In the genomic region with DNA sequence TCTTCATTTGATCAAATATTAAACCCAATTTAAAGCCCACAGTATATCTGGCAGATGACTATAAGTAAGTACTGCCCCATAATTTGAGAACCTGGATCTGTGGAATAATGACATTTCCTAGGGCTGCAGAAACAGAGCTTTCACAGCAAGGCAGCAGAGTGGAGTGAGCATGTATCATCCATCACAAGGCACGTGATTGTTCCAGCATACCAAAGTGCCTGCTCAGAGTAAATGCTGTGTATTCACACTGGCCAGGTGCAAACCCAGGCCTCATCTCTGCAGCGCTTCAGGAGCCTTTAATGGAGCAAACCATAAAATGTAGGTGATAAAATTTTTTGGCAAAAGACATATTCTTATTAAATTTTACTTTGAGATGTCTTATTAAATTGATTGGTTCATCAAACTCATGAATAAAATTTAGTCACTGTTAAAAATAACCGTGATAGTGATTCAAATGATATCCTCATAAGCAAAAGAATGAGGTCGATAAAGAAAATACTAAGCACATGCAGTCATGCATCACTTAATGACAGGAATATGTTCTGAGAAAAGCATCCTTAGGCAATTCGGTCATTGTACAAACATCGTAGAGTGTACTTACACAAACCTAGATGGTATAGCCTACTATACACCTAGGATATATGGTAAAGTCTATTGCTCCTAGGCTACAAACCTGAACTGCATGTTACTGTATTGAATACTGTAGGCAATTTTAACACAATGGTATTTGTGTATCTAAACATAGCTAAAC, we compare ENCODE assay signal across 16 cellular contexts.
A peak's percentile ranks its signal among the peaks of the same experiment; 100 is the strongest.
DNase-seq lines count a peak whose midpoint lies in the region; FAIRE-seq and TF ChIP-seq lines count a peak whose summit lies in the region.
"Had no signal": no experiment of that assay in that cellular context is flagged by ENCODE, and none has a peak within 500 bp of the region (broad histone marks: within the 10 kb centered on the region; RNA-seq: fewer than 3 reads in every experiment).

No MANE protein-coding gene starts in this region.

- H3K4me1 ChIP-seq in neuronal stem cell (ENCODE audit: control insufficient read depth in 2 of 2, insufficient read depth in 1 of 2, low read depth in 1 of 2, low read length in 2 of 2): peaks cover 0 to 2% of the 10 kb centered on the region in 2 donors
- H3K4me1 ChIP-seq: gastroesophageal sphincter had no signal

- no peak overlapping the region for H4K8ac ChIP-seq in neuronal stem cell (ENCODE audit: low read depth, low read length)

- DNase-seq in DMS53 (lab: John Stamatoyannopoulos, UW): peak; percentile 85
- DNase-seq in NCI-H1092 treated with DMSO at 0.1 percent for 48 hours (lab: John Stamatoyannopoulos, UW): peak; percentile 55
- DNase-seq in SHP77 (lab: John Stamatoyannopoulos, UW): peak; percentile 74
- peak; percentile 50 for DNase-seq in kidney epithelial cell (ENCODE audit: low read depth)
- DNase-seq in DMS 273 (lab: John Stamatoyannopoulos, UW; ENCODE audit: unreplicated experiment): no peak
- no peak for DNase-seq in neuronal stem cell (ENCODE audit: low spot score)
- DNase-seq in frontal cortex (ENCODE audit: low spot score in 2 of 2): no peak
- DNase-seq in T-helper 1 cell: no peak
- DNase-seq: activated CD8-positive, alpha-beta T cell treated with anti-CD3 and anti-CD28 coated beads, Interleukin-2, amount 10 ng/mL, durations not matched to agents 7 days and 5 days; activated naive CD8-positive, alpha-beta T cell treated with anti-CD3 and anti-CD28 coated beads, Interleukin-2, amount 50 U/mL, for 24 hours; COR-L47; nephron progenitor cell; retina; T-cell had no signal

- no peak for TF ChIP-seq CTCF in kidney epithelial cell (IDR thresholded peaks at IDR 0.05; ENCODE audit: insufficient read depth, low read length, poor library complexity, severe bottlenecking)

- H3K9ac ChIP-seq in neuronal stem cell (ENCODE audit: low read depth, low read length, poor library complexity): no peak overlapping the region

- WGBS in neuronal stem cell (ENCODE audit: extremely low coverage in 2 of 2, insufficient read length in 2 of 2, insufficient replicate concordance in 1 of 2), 2 donors: no CpG with 5 or more reads among the region's 6 CpGs

- H2AFZ ChIP-seq in neuronal stem cell (ENCODE audit: low read length): no peak overlapping the region

- FAIRE-seq in frontal cortex (lab: Jason Lieb, UNC): no peak
- FAIRE-seq: endometrium had no signal

- H2BK15ac ChIP-seq in neuronal stem cell (ENCODE audit: low read length): no peak overlapping the region

- no peak overlapping the region for H3K4ac ChIP-seq in neuronal stem cell (ENCODE audit: low read length)

- H3K27me3 ChIP-seq in kidney epithelial cell (ENCODE audit: control insufficient read depth, insufficient read depth, low read length) (no peaks in the 10 kb centered on the region), neuronal stem cell (ENCODE audit: control insufficient read depth in 3 of 3, insufficient read depth in 3 of 3, low read depth in 1 of 3, low read length in 3 of 3) (no peaks in the 10 kb centered on the region)
- H3K27me3 ChIP-seq: gastroesophageal sphincter had no signal

- no peak overlapping the region for H2BK120ac ChIP-seq in neuronal stem cell (ENCODE audit: low read depth, low read length)

- H3K4me3 ChIP-seq in kidney epithelial cell (ENCODE audit: low read depth, low read length) (no peak overlapping the region), neuronal stem cell (ENCODE audit: low read length in 2 of 2) (no peak overlapping the region)
- H3K4me3 ChIP-seq: gastroesophageal sphincter had no signal

- no peak overlapping the region for H2BK5ac ChIP-seq in neuronal stem cell (ENCODE audit: low read length)

- H3K9me3 ChIP-seq in neuronal stem cell (replicated peaks in 1 of 2; ENCODE audit: control insufficient read depth in 2 of 2, insufficient read depth in 1 of 2, low read depth in 1 of 2, low read length in 2 of 2): no peaks in the 10 kb centered on the region
- H3K9me3 ChIP-seq: gastroesophageal sphincter had no signal

- no peak overlapping the region for H3K18ac ChIP-seq in neuronal stem cell (ENCODE audit: low read length)

- no peak overlapping the region for H3K4me2 ChIP-seq in neuronal stem cell (ENCODE audit: insufficient read depth, low read length, poor library complexity, severe bottlenecking)

- H3K79me1 ChIP-seq in neuronal stem cell (ENCODE audit: low read depth, low read length): no peaks in the 10 kb centered on the region

- H3K23ac ChIP-seq in neuronal stem cell (ENCODE audit: low read depth, low read length, poor library complexity): no peak overlapping the region

- H3K36me3 ChIP-seq in kidney epithelial cell (ENCODE audit: control insufficient read depth, insufficient read depth, low read length) (no peaks in the 10 kb centered on the region), neuronal stem cell (replicated peaks in 1 of 2; ENCODE audit: control insufficient read depth in 2 of 2, insufficient read depth in 2 of 2, low read length in 2 of 2) (no peaks in the 10 kb centered on the region)
- H3K36me3 ChIP-seq: gastroesophageal sphincter had no signal

- H3K14ac ChIP-seq in neuronal stem cell (ENCODE audit: low read length): no peak overlapping the region

- no peak overlapping the region for H4K91ac ChIP-seq in neuronal stem cell (ENCODE audit: low read depth, low read length, poor library complexity)

- H2BK12ac ChIP-seq in neuronal stem cell (ENCODE audit: low read length): no peak overlapping the region

- H3K27ac ChIP-seq in neuronal stem cell (replicated peaks; ENCODE audit: low read length): no peak overlapping the region
- H3K27ac ChIP-seq: gastroesophageal sphincter had no signal

- no peak overlapping the region for H2AK5ac ChIP-seq in neuronal stem cell (ENCODE audit: low read depth, low read length)

Comparison
In these comparisons a context has a peak if more than half of its experiments do, and no peak if none do; other contexts are left out.
1. DNase-seq: peak in DMS53 (single experiment), NCI-H1092 treated with DMSO at 0.1 percent for 48 hours (single experiment), SHP77 (2 of 2) and kidney epithelial cell (single experiment); none in DMS 273 (single experiment), neuronal stem cell (single experiment), frontal cortex (0 of 2) and T-helper 1 cell (0 of 5).